Comparison of ENCODE assay signal across 16 cellular contexts in genomic region chr9:126459126-126459525, GRCh38.
DNase-seq lines count a peak whose midpoint lies in the region; ATAC-seq and TF ChIP-seq lines count a peak whose summit lies in the region.
"Had no signal": no experiment of that assay in that cellular context is flagged by ENCODE, and none has a peak within 500 bp of the region (broad histone marks: within the 10 kb centered on the region; RNA-seq: fewer than 3 reads in every experiment).

No MANE protein-coding gene starts in this region.

- H3K14ac ChIP-seq in mesenchymal stem cell (ENCODE audit: low read length in 2 of 2) = peak overlapping the region in 1 of 2 experiments; percentile 84

- H3K9ac ChIP-seq in BLaER1 treated with 17β-estradiol and CSF1 and Interleukin-3, amounts not matched to agents 10 nM and 100 nM = peak overlapping the region in 1 of 11 experiments; percentile 60; a peak in 1 of 22 replicates
- H3K9ac ChIP-seq in neural progenitor cell (no peak overlapping the region), mesenchymal stem cell (ENCODE audit: low read length) (no peak overlapping the region)

- 96% methylated on average over 7 of the region's 7 CpGs for WGBS in mesenchymal stem cell

- no peak overlapping the region for H2BK15ac ChIP-seq in mesenchymal stem cell (ENCODE audit: low read depth, poor library complexity, severe bottlenecking)

- H4K91ac ChIP-seq in mesenchymal stem cell (ENCODE audit: low read length) = no peak overlapping the region

- no peaks in the 10 kb centered on the region for H3K79me1 ChIP-seq in mesenchymal stem cell (replicated peaks; ENCODE audit: low read length, poor library complexity, severe bottlenecking)

- H3K36me3 ChIP-seq in BLaER1 treated with 17β-estradiol and CSF1 and Interleukin-3, amounts not matched to agents 10 nM and 100 nM = no peaks in the 10 kb centered on the region
- H3K36me3 ChIP-seq in neural progenitor cell (no peaks in the 10 kb centered on the region), mesenchymal stem cell (ENCODE audit: control insufficient read depth in 1 of 2, insufficient read depth in 2 of 2, low read depth in 1 of 2, low read length in 2 of 2) (no peaks in the 10 kb centered on the region)

- H3K79me2 ChIP-seq in neural progenitor cell (ENCODE audit: low read depth) = no peaks in the 10 kb centered on the region

- H2AFZ ChIP-seq in neural progenitor cell (replicated peaks) (no peak overlapping the region), mesenchymal stem cell (ENCODE audit: low read depth, low read length) (no peak overlapping the region)

- no peak overlapping the region for H2BK12ac ChIP-seq in mesenchymal stem cell (ENCODE audit: low read length in 2 of 2)

- H3K4me1 ChIP-seq in BLaER1 treated with 17β-estradiol and CSF1 and Interleukin-3, amounts not matched to agents 10 nM and 100 nM = peaks cover 12 to 31% (median 17%) of the 10 kb centered on the region in 10 experiments; a peak in 19 of 20 replicates
- H3K4me1 ChIP-seq in neural progenitor cell = peaks cover 19% of the 10 kb centered on the region
- H3K4me1 ChIP-seq in mesenchymal stem cell (ENCODE audit: control insufficient read depth, insufficient read depth, low read depth, low read length) = peaks cover 3% of the 10 kb centered on the region

- H3K4me1 Mint-ChIP-seq in neural progenitor cell = peaks cover 15% of the 10 kb centered on the region

- no peak overlapping the region for H2AK5ac ChIP-seq in mesenchymal stem cell (ENCODE audit: low read length, severe bottlenecking)

- H3K4me3 Mint-ChIP-seq in neural progenitor cell = no peak overlapping the region
- H3K4me3 Mint-ChIP-seq: CD8-positive, alpha-beta T cell had no signal

- peak overlapping the region in 4 of 11 experiments; percentile 24 to 56 (median 46); a peak in 4 of 22 replicates for H3K27ac ChIP-seq in BLaER1 treated with 17β-estradiol and CSF1 and Interleukin-3, amounts not matched to agents 10 nM and 100 nM
- peak overlapping the region; percentile 83 for H3K27ac ChIP-seq in caudate nucleus (ENCODE audit: low read depth, low read length)
- H3K27ac ChIP-seq in layer of hippocampus (ENCODE audit: low read depth, low read length) = peak overlapping the region; percentile 80
- no peak overlapping the region for H3K27ac ChIP-seq in neural progenitor cell
- H3K27ac ChIP-seq in mesenchymal stem cell (ENCODE audit: low read length, poor library complexity, severe bottlenecking) = no peak overlapping the region

- H4K8ac ChIP-seq in mesenchymal stem cell (ENCODE audit: low read length) = no peak overlapping the region

- H3K4me3 ChIP-seq in BLaER1 treated with 17β-estradiol and CSF1 and Interleukin-3, amounts not matched to agents 10 nM and 100 nM = no peak overlapping the region
- no peak overlapping the region for H3K4me3 ChIP-seq in neural progenitor cell
- H3K4me3 ChIP-seq in mesenchymal stem cell (ENCODE audit: insufficient read depth in 1 of 2, low read depth in 1 of 2, low read length in 2 of 2) = peak overlapping the region in 1 of 2 experiments; percentile 8

- no peak overlapping the region for H2BK120ac ChIP-seq in mesenchymal stem cell (ENCODE audit: low read depth, low read length)

- H3K9me3 Mint-ChIP-seq in neural progenitor cell = no peaks in the 10 kb centered on the region
- H3K9me3 Mint-ChIP-seq: CD8-positive, alpha-beta T cell had no signal

- no peak overlapping the region for H3K23ac ChIP-seq in mesenchymal stem cell (ENCODE audit: low read length in 2 of 2)

- no peak overlapping the region for H3K18ac ChIP-seq in mesenchymal stem cell (ENCODE audit: low read depth in 1 of 2, low read length in 2 of 2)

- no peak overlapping the region for H3K4ac ChIP-seq in mesenchymal stem cell (ENCODE audit: low read depth in 1 of 2, low read length in 2 of 2)

- 0 out of 22 replicates have a peak, but pooled peaks cover 0 to 3% (median 0%) of the 10 kb centered on the region in 11 experiments for H3K27me3 ChIP-seq in BLaER1 treated with 17β-estradiol and CSF1 and Interleukin-3, amounts not matched to agents 10 nM and 100 nM
- H3K27me3 ChIP-seq in layer of hippocampus (ENCODE audit: control insufficient read depth, insufficient read depth, low read length) (no peaks in the 10 kb centered on the region), neural progenitor cell (no peaks in the 10 kb centered on the region), mesenchymal stem cell (ENCODE audit: control insufficient read depth in 1 of 2, insufficient read depth in 1 of 2, low read length in 2 of 2) (no peaks in the 10 kb centered on the region)

- peak overlapping the region in 10 of 11 experiments; percentile 10 to 83 (median 70); a peak in 19 of 22 replicates for H3K4me2 ChIP-seq in BLaER1 treated with 17β-estradiol and CSF1 and Interleukin-3, amounts not matched to agents 10 nM and 100 nM
- no peak overlapping the region for H3K4me2 ChIP-seq in neural progenitor cell
- H3K4me2 ChIP-seq in mesenchymal stem cell (ENCODE audit: low read length, poor library complexity, severe bottlenecking) = no peak overlapping the region

- H3K27me3 Mint-ChIP-seq in neural progenitor cell (ENCODE audit: insufficient read depth, low read depth) = no peaks in the 10 kb centered on the region

- peaks cover 18% of the 10 kb centered on the region for H3F3A ChIP-seq in neural progenitor cell (ENCODE audit: low read depth)

- H2BK5ac ChIP-seq in mesenchymal stem cell (ENCODE audit: low read depth, low read length, poor library complexity, severe bottlenecking) = no peak overlapping the region

- H4K20me1 ChIP-seq in BLaER1 treated with 17β-estradiol and CSF1 and Interleukin-3, amounts not matched to agents 10 nM and 100 nM = no peaks in the 10 kb centered on the region
- H4K20me1 ChIP-seq in neural progenitor cell (ENCODE audit: low read depth) = no peaks in the 10 kb centered on the region

- no peak overlapping the region for H3K27ac Mint-ChIP-seq in neural progenitor cell
- H3K27ac Mint-ChIP-seq: CD8-positive, alpha-beta T cell had no signal

- DNase-seq in caudate nucleus (lab: John Stamatoyannopoulos, UW) (peak in 12 of 61 donors; percentile 22 to 61 (median 41)), neural progenitor cell (ENCODE audit: low spot score) (no peak), mesenchymal stem cell (no peak)
- DNase-seq in stimulated activated CD8-positive, alpha-beta memory T cell treated with anti-CD3 and anti-CD28 coated beads, Interleukin-4, amount 100 ng/mL, for 48 hours = peak; percentile 10
- DNase-seq: ACHN; AML-193; CD8-positive, alpha-beta T cell; KG1; NCI-H1436 treated with DMSO at 0.1 percent for 48 hours; NCI-H2081; NCI-H774 had no signal

- peaks cover 11% of the 10 kb centered on the region for H3K36me3 Mint-ChIP-seq in neural progenitor cell

- ATAC-seq in HG02610 (IDR thresholded peaks at IDR 0.05; ENCODE audit: unreplicated experiment) = no peak
- ATAC-seq: CD8-positive, alpha-beta T cell; HepG2; Panc1 had no signal

- TF ChIP-seq CTCF in neural progenitor cell (IDR thresholded peaks at IDR 0.05) = no peak

- H3K9me3 ChIP-seq in BLaER1 treated with 17β-estradiol and CSF1 and Interleukin-3, amounts not matched to agents 10 nM and 100 nM (replicated peaks in 1 of 11) = no peaks in the 10 kb centered on the region; a peak in 1 of 22 replicates
- H3K9me3 ChIP-seq in neural progenitor cell (ENCODE audit: low read depth) = no peaks in the 10 kb centered on the region
- no peaks in the 10 kb centered on the region for H3K9me3 ChIP-seq in mesenchymal stem cell (ENCODE audit: control insufficient read depth, low read length)

Comparison
In these comparisons a context has a peak if more than half of its experiments do, and no peak if none do; other contexts are left out.
1. H3K27ac ChIP-seq: peak in caudate nucleus (single experiment) and layer of hippocampus (single experiment); none in neural progenitor cell (single experiment) and mesenchymal stem cell (single experiment).
2. H3K4me2 ChIP-seq: peak in BLaER1 treated with 17β-estradiol and CSF1 and Interleukin-3, amounts not matched to agents 10 nM and 100 nM (10 of 11); none in neural progenitor cell (single experiment) and mesenchymal stem cell (single experiment).